In the genomic region with DNA sequence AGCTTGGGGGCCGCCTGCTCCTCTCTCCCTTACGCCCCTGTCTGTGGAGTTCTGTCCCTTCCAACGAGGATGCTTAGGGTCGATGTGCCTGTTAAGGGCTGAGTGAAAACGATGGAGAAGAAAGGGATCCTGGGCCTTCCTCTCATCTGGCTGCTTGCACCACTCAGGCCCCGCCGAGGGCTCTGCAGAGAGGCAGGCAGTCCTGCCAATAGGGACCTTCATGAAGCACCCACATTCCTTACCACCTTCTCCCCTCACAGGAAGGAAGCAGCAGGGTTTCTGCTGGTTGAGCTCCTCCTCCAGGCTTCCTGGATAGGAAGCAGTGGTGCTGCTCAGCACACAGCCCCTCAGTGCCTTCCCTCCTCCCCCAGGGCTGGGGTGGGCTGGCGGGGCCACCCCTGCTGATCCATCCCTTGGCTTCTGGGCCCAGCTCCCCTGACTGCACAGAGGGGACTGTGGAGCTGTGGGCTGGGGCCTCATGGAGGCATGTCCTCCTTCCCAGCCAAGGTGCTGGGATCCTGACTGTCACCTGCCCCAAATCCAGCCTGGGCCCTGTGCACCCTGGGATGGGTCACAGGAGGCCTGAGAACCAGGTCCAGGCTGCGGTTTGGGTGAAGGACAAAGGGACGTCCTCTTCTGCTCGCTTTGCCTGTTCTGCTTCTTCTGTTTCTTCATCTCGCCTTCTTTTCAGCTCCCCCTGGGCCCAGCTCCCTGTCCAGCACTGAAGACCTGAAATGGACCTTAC, we compare ENCODE assay signal across 10 cellular contexts. TPM values are rescaled to one million over a fixed set of nuclear protein-coding genes. Genes with fewer than 3 reads are reported as not detected.
DNase-seq lines count a peak whose midpoint lies in the region; ATAC-seq and TF ChIP-seq lines count a peak whose summit lies in the region.
"Had no signal": no experiment of that assay in that cellular context is flagged by ENCODE, and none has a peak within 500 bp of the region (broad histone marks: within the 10 kb centered on the region; RNA-seq: fewer than 3 reads in every experiment).

No MANE protein-coding gene starts in this region.

- in situ Hi-C loops in ACHN (cut with HindIII; ENCODE audit: low pct_ligation_motif_present, low pct_unique_long_range_greater_than_20kb, low sequenced_read_pairs): no loop called here

- ATAC-seq in left lobe of liver (no peak), GM18505 (IDR thresholded peaks at IDR 0.05; ENCODE audit: unreplicated experiment) (no peak)

- no peaks in the 10 kb centered on the region for H3K27me3 Mint-ChIP-seq in T-helper 2 cell treated with Interferon-gamma antibody and Interleukin-4, amounts not matched to agents 5 μg/mL and 100 μg/mL, for 36 hours (ENCODE audit: low read depth)

- peaks cover 34% of the 10 kb centered on the region for H3K36me3 Mint-ChIP-seq in T-helper 2 cell treated with Interferon-gamma antibody and Interleukin-4, amounts not matched to agents 5 μg/mL and 100 μg/mL, for 36 hours (ENCODE audit: low read depth)

- peak; percentile 14 for TF ChIP-seq POLR2A in GM18526 (IDR thresholded peaks at IDR 0.05; ENCODE audit: extremely low read depth, insufficient read length)
- TF ChIP-seq POLR2A in GM18505 (IDR thresholded peaks at IDR 0.05; ENCODE audit: borderline replicate concordance, extremely low read depth, insufficient read depth, insufficient read length): no peak

- H3K4me3 Mint-ChIP-seq in T-helper 2 cell treated with Interferon-gamma antibody and Interleukin-4, amounts not matched to agents 5 μg/mL and 100 μg/mL, for 36 hours: peak overlapping the region; percentile 80

- H3K9me3 Mint-ChIP-seq in T-helper 2 cell treated with Interferon-gamma antibody and Interleukin-4, amounts not matched to agents 5 μg/mL and 100 μg/mL, for 36 hours: no peaks in the 10 kb centered on the region

- H3K4me1 Mint-ChIP-seq in T-helper 2 cell treated with Interferon-gamma antibody and Interleukin-4, amounts not matched to agents 5 μg/mL and 100 μg/mL, for 36 hours (ENCODE audit: low read depth): peaks cover 66% of the 10 kb centered on the region

- peak overlapping the region; percentile 96 for H3K27ac Mint-ChIP-seq in T-helper 2 cell treated with Interferon-gamma antibody and Interleukin-4, amounts not matched to agents 5 μg/mL and 100 μg/mL, for 36 hours

- peak; percentile 45 for DNase-seq in CD1c-positive myeloid dendritic cell (ENCODE audit: extremely low spot score)
- DNase-seq in T-helper 2 cell treated with Interferon-gamma antibody and Interleukin-4, amounts not matched to agents 5 μg/mL and 100 μg/mL, for 36 hours (ENCODE audit: low spot score): peak; percentile 10
- DNase-seq in left lobe of liver (ENCODE audit: low spot score): peak; percentile 34
- DNase-seq in AG08395 (ENCODE audit: low spot score): no peak
- DNase-seq in ACHN: no peak
- DNase-seq in medulla oblongata (ENCODE audit: extremely low spot score): no peak
- DNase-seq: NCI-H1105 treated with DMSO at 0.1 percent for 48 hours, T1000 had no signal

RNA-seq across cellular contexts. Expression of a gene that starts 50.5 kb away (rescaled TPM):
- 0.81 TPM for total RNA-seq in left lobe of liver

Comparison
In these comparisons a context has a peak if more than half of its experiments do, and no peak if none do; other contexts are left out.
1. DNase-seq: peak in CD1c-positive myeloid dendritic cell (single experiment), T-helper 2 cell treated with Interferon-gamma antibody and Interleukin-4, amounts not matched to agents 5 μg/mL and 100 μg/mL, for 36 hours (single experiment) and left lobe of liver (single experiment); none in AG08395 (single experiment), ACHN (single experiment) and medulla oblongata (single experiment).